Comparison of ENCODE assay signal across 1 cellular context in the genomic region with DNA sequence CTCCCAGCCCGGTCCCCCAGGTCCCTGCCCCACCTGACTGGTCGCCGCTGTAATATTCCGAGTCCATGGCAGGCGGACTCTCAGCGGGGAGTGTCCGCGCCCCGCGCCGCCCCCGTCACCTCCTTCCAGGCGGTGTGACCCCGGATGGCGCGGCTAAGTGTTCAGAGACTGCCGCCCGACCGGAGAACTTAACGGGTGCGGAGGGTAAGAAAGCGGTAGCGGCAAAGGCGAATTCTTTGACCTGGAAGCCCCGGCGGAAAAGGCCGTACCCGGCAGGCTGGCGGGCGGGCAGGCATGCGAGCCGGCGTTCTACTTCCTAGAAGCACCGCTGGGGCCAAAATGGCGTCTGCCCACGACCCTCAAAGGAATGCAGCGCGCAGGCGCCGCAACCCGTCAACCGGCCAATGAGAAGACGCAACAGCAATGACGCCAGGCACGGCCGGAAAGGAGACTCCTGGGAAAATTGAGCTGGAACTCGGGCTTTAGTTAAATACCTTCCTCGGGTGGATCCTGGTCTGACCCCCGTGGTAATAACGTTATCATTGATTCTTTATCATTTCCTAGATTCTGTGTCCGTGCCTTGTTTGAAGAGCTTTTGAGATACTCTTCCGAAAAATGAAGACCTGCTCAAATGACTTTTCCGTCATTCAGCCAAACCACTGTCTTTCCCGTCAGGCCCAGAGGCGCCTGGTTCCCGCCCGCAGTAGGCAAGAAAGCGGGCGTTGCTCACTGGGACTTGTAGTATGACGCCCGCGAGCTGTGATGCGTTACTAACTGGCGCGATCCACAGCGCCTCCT.
A peak's percentile ranks its signal among the peaks of the same experiment; 100 is the strongest.
TF ChIP-seq lines count a peak whose summit lies in the region.

A gene (minus strand): TSS at position 348 of the 798 bp plus-strand sequence. CDS start 281 bp downstream, at position 67.

TF ChIP-seq in K562, 482 proteins besides CTCF, POLR2A, EP300 and RAD21 (continued from another document and continues in another):
- TF ChIP-seq, protein P1, sequence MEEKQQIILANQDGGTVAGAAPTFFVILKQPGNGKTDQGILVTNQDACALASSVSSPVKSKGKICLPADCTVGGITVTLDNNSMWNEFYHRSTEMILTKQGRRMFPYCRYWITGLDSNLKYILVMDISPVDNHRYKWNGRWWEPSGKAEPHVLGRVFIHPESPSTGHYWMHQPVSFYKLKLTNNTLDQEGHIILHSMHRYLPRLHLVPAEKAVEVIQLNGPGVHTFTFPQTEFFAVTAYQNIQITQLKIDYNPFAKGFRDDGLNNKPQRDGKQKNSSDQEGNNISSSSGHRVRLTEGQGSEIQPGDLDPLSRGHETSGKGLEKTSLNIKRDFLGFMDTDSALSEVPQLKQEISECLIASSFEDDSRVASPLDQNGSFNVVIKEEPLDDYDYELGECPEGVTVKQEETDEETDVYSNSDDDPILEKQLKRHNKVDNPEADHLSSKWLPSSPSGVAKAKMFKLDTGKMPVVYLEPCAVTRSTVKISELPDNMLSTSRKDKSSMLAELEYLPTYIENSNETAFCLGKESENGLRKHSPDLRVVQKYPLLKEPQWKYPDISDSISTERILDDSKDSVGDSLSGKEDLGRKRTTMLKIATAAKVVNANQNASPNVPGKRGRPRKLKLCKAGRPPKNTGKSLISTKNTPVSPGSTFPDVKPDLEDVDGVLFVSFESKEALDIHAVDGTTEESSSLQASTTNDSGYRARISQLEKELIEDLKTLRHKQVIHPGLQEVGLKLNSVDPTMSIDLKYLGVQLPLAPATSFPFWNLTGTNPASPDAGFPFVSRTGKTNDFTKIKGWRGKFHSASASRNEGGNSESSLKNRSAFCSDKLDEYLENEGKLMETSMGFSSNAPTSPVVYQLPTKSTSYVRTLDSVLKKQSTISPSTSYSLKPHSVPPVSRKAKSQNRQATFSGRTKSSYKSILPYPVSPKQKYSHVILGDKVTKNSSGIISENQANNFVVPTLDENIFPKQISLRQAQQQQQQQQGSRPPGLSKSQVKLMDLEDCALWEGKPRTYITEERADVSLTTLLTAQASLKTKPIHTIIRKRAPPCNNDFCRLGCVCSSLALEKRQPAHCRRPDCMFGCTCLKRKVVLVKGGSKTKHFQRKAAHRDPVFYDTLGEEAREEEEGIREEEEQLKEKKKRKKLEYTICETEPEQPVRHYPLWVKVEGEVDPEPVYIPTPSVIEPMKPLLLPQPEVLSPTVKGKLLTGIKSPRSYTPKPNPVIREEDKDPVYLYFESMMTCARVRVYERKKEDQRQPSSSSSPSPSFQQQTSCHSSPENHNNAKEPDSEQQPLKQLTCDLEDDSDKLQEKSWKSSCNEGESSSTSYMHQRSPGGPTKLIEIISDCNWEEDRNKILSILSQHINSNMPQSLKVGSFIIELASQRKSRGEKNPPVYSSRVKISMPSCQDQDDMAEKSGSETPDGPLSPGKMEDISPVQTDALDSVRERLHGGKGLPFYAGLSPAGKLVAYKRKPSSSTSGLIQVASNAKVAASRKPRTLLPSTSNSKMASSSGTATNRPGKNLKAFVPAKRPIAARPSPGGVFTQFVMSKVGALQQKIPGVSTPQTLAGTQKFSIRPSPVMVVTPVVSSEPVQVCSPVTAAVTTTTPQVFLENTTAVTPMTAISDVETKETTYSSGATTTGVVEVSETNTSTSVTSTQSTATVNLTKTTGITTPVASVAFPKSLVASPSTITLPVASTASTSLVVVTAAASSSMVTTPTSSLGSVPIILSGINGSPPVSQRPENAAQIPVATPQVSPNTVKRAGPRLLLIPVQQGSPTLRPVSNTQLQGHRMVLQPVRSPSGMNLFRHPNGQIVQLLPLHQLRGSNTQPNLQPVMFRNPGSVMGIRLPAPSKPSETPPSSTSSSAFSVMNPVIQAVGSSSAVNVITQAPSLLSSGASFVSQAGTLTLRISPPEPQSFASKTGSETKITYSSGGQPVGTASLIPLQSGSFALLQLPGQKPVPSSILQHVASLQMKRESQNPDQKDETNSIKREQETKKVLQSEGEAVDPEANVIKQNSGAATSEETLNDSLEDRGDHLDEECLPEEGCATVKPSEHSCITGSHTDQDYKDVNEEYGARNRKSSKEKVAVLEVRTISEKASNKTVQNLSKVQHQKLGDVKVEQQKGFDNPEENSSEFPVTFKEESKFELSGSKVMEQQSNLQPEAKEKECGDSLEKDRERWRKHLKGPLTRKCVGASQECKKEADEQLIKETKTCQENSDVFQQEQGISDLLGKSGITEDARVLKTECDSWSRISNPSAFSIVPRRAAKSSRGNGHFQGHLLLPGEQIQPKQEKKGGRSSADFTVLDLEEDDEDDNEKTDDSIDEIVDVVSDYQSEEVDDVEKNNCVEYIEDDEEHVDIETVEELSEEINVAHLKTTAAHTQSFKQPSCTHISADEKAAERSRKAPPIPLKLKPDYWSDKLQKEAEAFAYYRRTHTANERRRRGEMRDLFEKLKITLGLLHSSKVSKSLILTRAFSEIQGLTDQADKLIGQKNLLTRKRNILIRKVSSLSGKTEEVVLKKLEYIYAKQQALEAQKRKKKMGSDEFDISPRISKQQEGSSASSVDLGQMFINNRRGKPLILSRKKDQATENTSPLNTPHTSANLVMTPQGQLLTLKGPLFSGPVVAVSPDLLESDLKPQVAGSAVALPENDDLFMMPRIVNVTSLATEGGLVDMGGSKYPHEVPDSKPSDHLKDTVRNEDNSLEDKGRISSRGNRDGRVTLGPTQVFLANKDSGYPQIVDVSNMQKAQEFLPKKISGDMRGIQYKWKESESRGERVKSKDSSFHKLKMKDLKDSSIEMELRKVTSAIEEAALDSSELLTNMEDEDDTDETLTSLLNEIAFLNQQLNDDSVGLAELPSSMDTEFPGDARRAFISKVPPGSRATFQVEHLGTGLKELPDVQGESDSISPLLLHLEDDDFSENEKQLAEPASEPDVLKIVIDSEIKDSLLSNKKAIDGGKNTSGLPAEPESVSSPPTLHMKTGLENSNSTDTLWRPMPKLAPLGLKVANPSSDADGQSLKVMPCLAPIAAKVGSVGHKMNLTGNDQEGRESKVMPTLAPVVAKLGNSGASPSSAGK (IDR thresholded peaks at IDR 0.05) = peak; percentile 80
- TF ChIP-seq LCOR (CRISPR knock-in tag; IDR thresholded peaks at IDR 0.05) (peak; percentile 63; the same call in 1 of the 2 replicates), HSF4 (CRISPR knock-in tag; IDR thresholded peaks at IDR 0.05; ENCODE audit: borderline replicate concordance) (no peak), NBN (IDR thresholded peaks at IDR 0.05; ENCODE audit: low read depth) (no peak; the same call in 1 of the 2 replicates), ADNP (tag; IDR thresholded peaks at IDR 0.05) (no peak), ZFX (CRISPR knock-in tag; IDR thresholded peaks at IDR 0.05) (peak; percentile 87), ZKSCAN3 (CRISPR knock-in tag; IDR thresholded peaks at IDR 0.05) (no peak), ZNF121 (CRISPR knock-in tag; conservative IDR thresholded peaks at IDR 0.05) (no peak), CREBBP (IDR thresholded peaks at IDR 0.05; ENCODE audit: low read depth, low read length) (no peak), RNF2 (IDR thresholded peaks at IDR 0.05) (peak; percentile 49; the same call in 1 of the 2 replicates), HNRNPK (IDR thresholded peaks at IDR 0.05; ENCODE audit: low read depth, low read length, poor library complexity, severe bottlenecking) (no peak), SETDB1 (IDR thresholded peaks at IDR 0.05; ENCODE audit: low read length) (no peak), RBFOX2 (IDR thresholded peaks at IDR 0.05; ENCODE audit: low read depth, low read length) (peak; percentile 97), FOSL1 (tag; conservative IDR thresholded peaks at IDR 0.05) (peak; percentile 27), CREM (IDR thresholded peaks at IDR 0.05; ENCODE audit: low read depth) (peak; percentile 81), CAMTA2 (CRISPR knock-in tag; conservative IDR thresholded peaks at IDR 0.05) (no peak), PTBP1 (IDR thresholded peaks at IDR 0.05; ENCODE audit: low read depth, low read length) (no peak), ZNF263 (CRISPR knock-in tag; IDR thresholded peaks at IDR 0.05; ENCODE audit: borderline replicate concordance) (no peak), ZNF384 (IDR thresholded peaks at IDR 0.05; ENCODE audit: low read depth, low read length) (no peak), GTF2A2 (tag; IDR thresholded peaks at IDR 0.05) (no peak), SP2 (IDR thresholded peaks at IDR 0.05; ENCODE audit: extremely low read depth, low read depth, low read length, poor library complexity, severe bottlenecking) (no peak), KAT2B (IDR thresholded peaks at IDR 0.05; ENCODE audit: low read depth, low read length) (no peak), BRD4 (IDR thresholded peaks at IDR 0.05) (peak; percentile 53; the same call in 1 of the 2 replicates), RB1 (IDR thresholded peaks at IDR 0.05; ENCODE audit: low read depth) (peak; percentile 78), ZNF184 (CRISPR knock-in tag; IDR thresholded peaks at IDR 0.05) (no peak), ELF1 (tag; IDR thresholded peaks at IDR 0.05) (peak; percentile 88)
- TF ChIP-seq, protein P2, sequence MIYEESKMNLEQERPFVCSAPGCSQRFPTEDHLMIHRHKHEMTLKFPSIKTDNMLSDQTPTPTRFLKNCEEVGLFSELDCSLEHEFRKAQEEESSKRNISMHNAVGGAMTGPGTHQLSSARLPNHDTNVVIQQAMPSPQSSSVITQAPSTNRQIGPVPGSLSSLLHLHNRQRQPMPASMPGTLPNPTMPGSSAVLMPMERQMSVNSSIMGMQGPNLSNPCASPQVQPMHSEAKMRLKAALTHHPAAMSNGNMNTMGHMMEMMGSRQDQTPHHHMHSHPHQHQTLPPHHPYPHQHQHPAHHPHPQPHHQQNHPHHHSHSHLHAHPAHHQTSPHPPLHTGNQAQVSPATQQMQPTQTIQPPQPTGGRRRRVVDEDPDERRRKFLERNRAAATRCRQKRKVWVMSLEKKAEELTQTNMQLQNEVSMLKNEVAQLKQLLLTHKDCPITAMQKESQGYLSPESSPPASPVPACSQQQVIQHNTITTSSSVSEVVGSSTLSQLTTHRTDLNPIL (CRISPR knock-in tag; IDR thresholded peaks at IDR 0.05) = no peak
- TF ChIP-seq, protein P3, sequence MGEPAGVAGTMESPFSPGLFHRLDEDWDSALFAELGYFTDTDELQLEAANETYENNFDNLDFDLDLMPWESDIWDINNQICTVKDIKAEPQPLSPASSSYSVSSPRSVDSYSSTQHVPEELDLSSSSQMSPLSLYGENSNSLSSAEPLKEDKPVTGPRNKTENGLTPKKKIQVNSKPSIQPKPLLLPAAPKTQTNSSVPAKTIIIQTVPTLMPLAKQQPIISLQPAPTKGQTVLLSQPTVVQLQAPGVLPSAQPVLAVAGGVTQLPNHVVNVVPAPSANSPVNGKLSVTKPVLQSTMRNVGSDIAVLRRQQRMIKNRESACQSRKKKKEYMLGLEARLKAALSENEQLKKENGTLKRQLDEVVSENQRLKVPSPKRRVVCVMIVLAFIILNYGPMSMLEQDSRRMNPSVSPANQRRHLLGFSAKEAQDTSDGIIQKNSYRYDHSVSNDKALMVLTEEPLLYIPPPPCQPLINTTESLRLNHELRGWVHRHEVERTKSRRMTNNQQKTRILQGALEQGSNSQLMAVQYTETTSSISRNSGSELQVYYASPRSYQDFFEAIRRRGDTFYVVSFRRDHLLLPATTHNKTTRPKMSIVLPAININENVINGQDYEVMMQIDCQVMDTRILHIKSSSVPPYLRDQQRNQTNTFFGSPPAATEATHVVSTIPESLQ (CRISPR knock-in tag; IDR thresholded peaks at IDR 0.05) = no peak
- TF ChIP-seq, protein P4, sequence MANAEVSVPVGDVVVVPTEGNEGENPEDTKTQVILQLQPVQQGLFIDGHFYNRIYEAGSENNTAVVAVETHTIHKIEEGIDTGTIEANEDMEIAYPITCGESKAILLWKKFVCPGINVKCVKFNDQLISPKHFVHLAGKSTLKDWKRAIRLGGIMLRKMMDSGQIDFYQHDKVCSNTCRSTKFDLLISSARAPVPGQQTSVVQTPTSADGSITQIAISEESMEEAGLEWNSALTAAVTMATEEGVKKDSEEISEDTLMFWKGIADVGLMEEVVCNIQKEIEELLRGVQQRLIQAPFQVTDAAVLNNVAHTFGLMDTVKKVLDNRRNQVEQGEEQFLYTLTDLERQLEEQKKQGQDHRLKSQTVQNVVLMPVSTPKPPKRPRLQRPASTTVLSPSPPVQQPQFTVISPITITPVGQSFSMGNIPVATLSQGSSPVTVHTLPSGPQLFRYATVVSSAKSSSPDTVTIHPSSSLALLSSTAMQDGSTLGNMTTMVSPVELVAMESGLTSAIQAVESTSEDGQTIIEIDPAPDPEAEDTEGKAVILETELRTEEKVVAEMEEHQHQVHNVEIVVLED (CRISPR knock-in tag; IDR thresholded peaks at IDR 0.05) = peak; percentile 63
- TF ChIP-seq, protein P5, sequence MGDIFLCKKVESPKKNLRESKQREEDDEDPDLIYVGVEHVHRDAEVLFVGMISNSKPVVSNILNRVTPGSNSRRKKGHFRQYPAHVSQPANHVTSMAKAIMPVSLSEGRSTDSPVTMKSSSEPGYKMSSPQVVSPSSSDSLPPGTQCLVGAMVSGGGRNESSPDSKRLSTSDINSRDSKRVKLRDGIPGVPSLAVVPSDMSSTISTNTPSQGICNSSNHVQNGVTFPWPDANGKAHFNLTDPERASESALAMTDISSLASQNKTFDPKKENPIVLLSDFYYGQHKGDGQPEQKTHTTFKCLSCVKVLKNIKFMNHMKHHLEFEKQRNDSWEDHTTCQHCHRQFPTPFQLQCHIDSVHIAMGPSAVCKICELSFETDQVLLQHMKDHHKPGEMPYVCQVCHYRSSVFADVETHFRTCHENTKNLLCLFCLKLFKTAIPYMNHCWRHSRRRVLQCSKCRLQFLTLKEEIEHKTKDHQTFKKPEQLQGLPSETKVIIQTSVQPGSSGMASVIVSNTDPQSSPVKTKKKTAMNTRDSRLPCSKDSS (IDR thresholded peaks at IDR 0.05; ENCODE audit: low read depth, partially characterized antibody) = no peak
- TF ChIP-seq, protein P6, sequence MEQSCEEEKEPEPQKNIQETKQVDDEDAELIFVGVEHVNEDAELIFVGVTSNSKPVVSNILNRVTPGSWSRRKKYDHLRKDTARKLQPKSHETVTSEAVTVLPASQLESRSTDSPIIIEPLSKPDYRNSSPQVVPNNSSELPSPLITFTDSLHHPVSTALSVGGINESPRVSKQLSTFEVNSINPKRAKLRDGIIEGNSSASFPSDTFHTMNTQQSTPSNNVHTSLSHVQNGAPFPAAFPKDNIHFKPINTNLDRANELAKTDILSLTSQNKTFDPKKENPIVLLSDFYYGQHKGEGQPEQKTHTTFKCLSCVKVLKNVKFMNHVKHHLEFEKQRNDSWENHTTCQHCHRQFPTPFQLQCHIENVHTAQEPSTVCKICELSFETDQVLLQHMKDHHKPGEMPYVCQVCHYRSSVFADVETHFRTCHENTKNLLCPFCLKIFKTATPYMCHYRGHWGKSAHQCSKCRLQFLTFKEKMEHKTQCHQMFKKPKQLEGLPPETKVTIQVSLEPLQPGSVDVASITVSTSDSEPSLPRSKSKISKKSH (CRISPR knock-in tag; IDR thresholded peaks at IDR 0.05) = no peak
- TF ChIP-seq, protein P7, sequence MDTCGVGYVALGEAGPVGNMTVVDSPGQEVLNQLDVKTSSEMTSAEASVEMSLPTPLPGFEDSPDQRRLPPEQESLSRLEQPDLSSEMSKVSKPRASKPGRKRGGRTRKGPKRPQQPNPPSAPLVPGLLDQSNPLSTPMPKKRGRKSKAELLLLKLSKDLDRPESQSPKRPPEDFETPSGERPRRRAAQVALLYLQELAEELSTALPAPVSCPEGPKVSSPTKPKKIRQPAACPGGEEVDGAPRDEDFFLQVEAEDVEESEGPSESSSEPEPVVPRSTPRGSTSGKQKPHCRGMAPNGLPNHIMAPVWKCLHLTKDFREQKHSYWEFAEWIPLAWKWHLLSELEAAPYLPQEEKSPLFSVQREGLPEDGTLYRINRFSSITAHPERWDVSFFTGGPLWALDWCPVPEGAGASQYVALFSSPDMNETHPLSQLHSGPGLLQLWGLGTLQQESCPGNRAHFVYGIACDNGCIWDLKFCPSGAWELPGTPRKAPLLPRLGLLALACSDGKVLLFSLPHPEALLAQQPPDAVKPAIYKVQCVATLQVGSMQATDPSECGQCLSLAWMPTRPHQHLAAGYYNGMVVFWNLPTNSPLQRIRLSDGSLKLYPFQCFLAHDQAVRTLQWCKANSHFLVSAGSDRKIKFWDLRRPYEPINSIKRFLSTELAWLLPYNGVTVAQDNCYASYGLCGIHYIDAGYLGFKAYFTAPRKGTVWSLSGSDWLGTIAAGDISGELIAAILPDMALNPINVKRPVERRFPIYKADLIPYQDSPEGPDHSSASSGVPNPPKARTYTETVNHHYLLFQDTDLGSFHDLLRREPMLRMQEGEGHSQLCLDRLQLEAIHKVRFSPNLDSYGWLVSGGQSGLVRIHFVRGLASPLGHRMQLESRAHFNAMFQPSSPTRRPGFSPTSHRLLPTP (IDR thresholded peaks at IDR 0.05; ENCODE audit: borderline replicate concordance, extremely low read depth, insufficient read length) = no peak
